In the genomic region with DNA sequence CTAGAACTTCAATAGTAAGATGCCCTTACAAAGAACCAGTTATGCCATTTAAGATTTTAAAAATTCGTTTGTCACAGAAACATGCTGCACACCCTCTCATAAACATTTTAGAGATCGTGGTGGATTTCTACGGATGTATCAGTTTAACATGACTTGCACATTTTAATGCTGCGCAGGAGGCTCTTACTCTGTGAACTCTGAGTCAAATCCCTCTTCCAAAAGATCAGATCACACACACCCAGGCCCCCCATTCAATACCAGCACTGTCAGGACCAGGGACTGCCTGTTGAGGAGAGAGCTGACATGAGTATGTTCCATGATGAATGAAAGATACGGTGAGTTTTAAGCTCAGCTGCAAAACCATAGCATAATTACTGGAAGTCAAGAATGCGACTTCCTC, we compare ENCODE assay signal across 20 cellular contexts.
"Had no signal": no experiment of that assay in that cellular context is flagged by ENCODE, and none has a peak within 500 bp of the region (broad histone marks: within the 10 kb centered on the region; RNA-seq: fewer than 3 reads in every experiment).

No MANE protein-coding gene starts in this region.

- H3K4me2 ChIP-seq: hepatocyte had no signal

- ATAC-seq: effector memory CD8-positive, alpha-beta T cell; gastroesophageal sphincter; lower lobe of right lung; mucosa of descending colon; naive thymus-derived CD8-positive, alpha-beta T cell had no signal

- DNase-seq: effector memory CD8-positive, alpha-beta T cell; esophagus squamous epithelium; foreskin fibroblast; glutamatergic neuron; kidney; left cardiac atrium; left ventricle myocardium inferior; lower lobe of right lung; mucosa of descending colon; naive thymus-derived CD8-positive, alpha-beta T cell; ovary; small intestine; stimulated activated CD4-positive, alpha-beta T cell treated with anti-CD3 and anti-CD28 coated beads, Interleukin-12 subunit alpha, Interleukin-12 subunit beta, amount 100 ng/mL, for 4 hours; stimulated activated naive CD4-positive, alpha-beta T cell; stomach; trophoblast cell had no signal

- H3K27ac ChIP-seq: esophagus squamous epithelium, gastroesophageal sphincter, hepatocyte, left ventricle myocardium inferior, lower lobe of right lung, neutrophil, ovary, right atrium auricular region, stomach had no signal

- H3K79me2 ChIP-seq: hepatocyte had no signal

- H2AFZ ChIP-seq: hepatocyte had no signal

- H3K4me3 ChIP-seq: esophagus squamous epithelium, gastroesophageal sphincter, hepatocyte, left ventricle myocardium inferior, lower lobe of right lung, mucosa of descending colon, ovary, right atrium auricular region, stomach had no signal

- FAIRE-seq: small intestine had no signal

- H3K36me3 ChIP-seq: esophagus squamous epithelium, gastroesophageal sphincter, left ventricle myocardium inferior, lower lobe of right lung, neutrophil, ovary, right atrium auricular region, stomach had no signal

- H3K4me3 Mint-ChIP-seq: effector memory CD8-positive, alpha-beta T cell; naive thymus-derived CD8-positive, alpha-beta T cell had no signal

- H3K4me1 ChIP-seq: esophagus squamous epithelium, gastroesophageal sphincter, left ventricle myocardium inferior, right atrium auricular region, stomach had no signal

- H3K27me3 ChIP-seq: hepatocyte, ovary, right atrium auricular region had no signal

- H3K27ac Mint-ChIP-seq: effector memory CD8-positive, alpha-beta T cell; naive thymus-derived CD8-positive, alpha-beta T cell had no signal

- H3K9me3 ChIP-seq: esophagus squamous epithelium, gastroesophageal sphincter, left ventricle myocardium inferior, lower lobe of right lung, mucosa of descending colon, neutrophil, ovary had no signal
